Comparison of ENCODE assay signal across 22 cellular contexts in the genomic region with DNA sequence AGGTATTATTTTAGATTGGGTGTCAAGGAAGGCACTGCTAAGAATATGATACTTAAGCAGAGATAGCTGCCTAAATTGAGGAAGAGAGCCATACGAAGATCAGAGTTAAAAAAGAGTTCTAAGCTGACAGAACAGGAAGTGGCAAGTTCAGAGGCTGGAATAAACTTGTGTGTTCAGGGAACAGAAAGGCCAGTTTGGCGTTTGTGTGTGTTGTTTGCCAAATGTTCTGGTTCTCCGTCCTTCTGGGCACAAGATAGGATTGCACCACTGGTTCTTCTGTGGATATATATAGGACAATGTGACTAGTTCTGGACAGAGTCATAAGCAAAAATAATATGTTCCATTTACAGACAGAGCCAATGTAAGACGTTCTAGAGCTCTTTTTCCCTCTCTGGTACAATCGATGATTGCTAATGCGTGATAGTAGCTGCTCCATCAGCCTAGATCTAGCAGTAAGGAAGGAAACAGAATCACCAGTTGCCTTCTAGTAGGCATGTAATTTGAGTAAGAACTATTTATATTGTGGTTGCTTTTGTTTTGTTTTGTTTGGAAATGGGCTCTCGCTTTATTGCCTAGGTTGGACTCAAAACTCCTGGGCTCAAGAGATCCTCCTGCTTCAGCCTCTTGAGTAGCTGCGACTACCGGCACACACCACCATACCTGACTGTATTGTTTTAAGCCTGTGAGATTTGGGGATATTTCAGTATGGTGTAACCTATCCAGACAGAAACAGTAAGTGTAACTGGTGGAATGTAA. TPM values are rescaled to one million over a fixed set of nuclear protein-coding genes. Genes with fewer than 3 reads are reported as not detected.
DNase-seq lines count a peak whose midpoint lies in the region; ATAC-seq and TF ChIP-seq lines count a peak whose summit lies in the region.
"Had no signal": no experiment of that assay in that cellular context is flagged by ENCODE, and none has a peak within 500 bp of the region (broad histone marks: within the 10 kb centered on the region; RNA-seq: fewer than 3 reads in every experiment).

No MANE protein-coding gene starts in this region.

- H3K4me1 ChIP-seq in OCI-LY7 (ENCODE audit: insufficient read depth, low read length, poor library complexity, severe bottlenecking): peaks cover 2% of the 10 kb centered on the region
- peaks cover 5% of the 10 kb centered on the region for H3K4me1 ChIP-seq in psoas muscle
- H3K4me1 ChIP-seq: neural progenitor cell had no signal

- POLR2A ChIA-PET in OCI-LY7 (lab: Charles Lee): interaction anchor here (0.6 to 0.8 kb wide), 2 partner anchors 69 to 254 kb away, joined by 3 to 4 read pairs; no protein-coding TSS in a partner anchor

- no peaks in the 10 kb centered on the region for H3K9me3 ChIP-seq in OCI-LY7 (ENCODE audit: low read length)
- H3K9me3 ChIP-seq in psoas muscle: no peaks in the 10 kb centered on the region
- H3K9me3 ChIP-seq: tibial artery had no signal

- intact Hi-C loops in OCI-LY7 (cut with micrococcal nuclease; ENCODE audit: unreplicated experiment) (loop anchor here (10.0 kb wide), 1 partner anchor 424 kb away; the partner anchor contains the start of gene ZDHHC17), psoas muscle (cut with DNase I) (loop anchor here in 1 of 2 donors (5.0 kb wide), 1 partner anchor 74 kb away; no protein-coding TSS in a partner anchor)

- no peaks in the 10 kb centered on the region for H3K36me3 ChIP-seq in OCI-LY7 (ENCODE audit: insufficient read depth, low read length)
- H3K36me3 ChIP-seq in psoas muscle (ENCODE audit: insufficient read depth in 1 of 2, low read depth in 1 of 2): no peaks in the 10 kb centered on the region
- H3K36me3 ChIP-seq: BLaER1 treated with 17β-estradiol and CSF1 and Interleukin-3, amounts not matched to agents 10 nM and 100 nM; neural progenitor cell; tibial artery had no signal

- H3K4me3 ChIP-seq in OCI-LY7 (ENCODE audit: low read depth, low read length, poor library complexity, severe bottlenecking): no peak overlapping the region
- H3K4me3 ChIP-seq in psoas muscle: peak overlapping the region; percentile 11
- H3K4me3 ChIP-seq: BLaER1 treated with 17β-estradiol and CSF1 and Interleukin-3, amounts not matched to agents 10 nM and 100 nM; neural progenitor cell; PC-9; tibial artery had no signal

- ATAC-seq in psoas muscle: peak; percentile 66 to 94 (median 92)
- ATAC-seq in GM19351 (IDR thresholded peaks at IDR 0.05; ENCODE audit: unreplicated experiment): no peak
- ATAC-seq: stimulated activated naive B cell treated with anti-CD40 and anti-IgM and Interleukin-4, amounts not matched to agents 10 μg/mL and 1 μg/mL and 100 μg/mL, for 72 hours had no signal

- TF ChIP-seq CTCF in OCI-LY7 (conservative IDR thresholded peaks at IDR 0.05; ENCODE audit: low read length) (no peak), psoas muscle (IDR thresholded peaks at IDR 0.05) (no peak)

- H3K27ac ChIP-seq in OCI-LY7 (ENCODE audit: low read depth, low read length, poor library complexity, severe bottlenecking) (no peak overlapping the region), psoas muscle (peak overlapping the region; percentile 50)
- H3K27ac ChIP-seq: neural progenitor cell, PC-9, tibial artery had no signal

- 0 out of 2 replicates have a peak overlapping the region, but pooled peaks have one; percentile 10 for H2AFZ ChIP-seq in OCI-LY7 (ENCODE audit: low read length)
- H2AFZ ChIP-seq: neural progenitor cell, PC-9 had no signal

- no peaks in the 10 kb centered on the region for H3K79me2 ChIP-seq in OCI-LY7 (ENCODE audit: insufficient read depth, low read depth, low read length)

- no peaks in the 10 kb centered on the region for H3K27me3 ChIP-seq in psoas muscle (ENCODE audit: insufficient read depth in 3 of 3, low read length in 2 of 3)
- H3K27me3 ChIP-seq: BLaER1 treated with 17β-estradiol and CSF1 and Interleukin-3, amounts not matched to agents 10 nM and 100 nM; neural progenitor cell; tibial artery had no signal

- no peaks in the 10 kb centered on the region; the same call in 1 of the 2 replicates for H3K9me2 ChIP-seq in OCI-LY7 (ENCODE audit: insufficient read depth, low read length)

- no TSS peak for BruUV-seq in OCI-LY7 (replicated peaks; lab: Mats Ljungman, UMichigan)

- CTCF ChIA-PET in OCI-LY7 (lab: Charles Lee; ENCODE audit: unreplicated experiment): no interaction called here

- DNase-seq in SIG-M5 treated with dmso at 0.1 percent for 504 hours (lab: John Stamatoyannopoulos, UW; ENCODE audit: unreplicated experiment) (peak; percentile 68), SIG-M5 (lab: John Stamatoyannopoulos, UW) (no peak), OCI-LY7 (ENCODE audit: low spot score) (peak; percentile 8), fibroblast of gingiva (ENCODE audit: low read depth) (peak; percentile 31), psoas muscle (no peak), NCI-H1417 treated with DMSO at 0.1 percent for 48 hours (lab: John Stamatoyannopoulos, UW) (no peak), globus pallidus (ENCODE audit: low spot score) (no peak)
- DNase-seq: activated CD4-positive, alpha-beta T cell treated with anti-CD3 and anti-CD28 coated beads, Interleukin-2, amount 50 U/mL, for 1 hour; activated naive CD4-positive, alpha-beta T cell; anterior cingulate cortex; cerebellar nuclear complex; hippocampal formation; MM.1S; NCI-H2081; NCI-H526; PC-9; stimulated activated naive B cell treated with anti-CD40 and anti-IgM and Interleukin-4, amounts not matched to agents 10 μg/mL and 1 μg/mL and 100 μg/mL, for 72 hours; SW 1271; tibial artery had no signal

- WGBS in psoas muscle, 3 donors: 56 to 68% (median 58%) methylated on average over 9 of the region's 9 CpGs

- H4K20me1 ChIP-seq in OCI-LY7 (ENCODE audit: insufficient read depth, low read length): no peaks in the 10 kb centered on the region
- H4K20me1 ChIP-seq: BLaER1 treated with 17β-estradiol and CSF1 and Interleukin-3, amounts not matched to agents 10 nM and 100 nM had no signal

- peak overlapping the region; percentile 13; the same call in 1 of the 2 replicates for H3K4me2 ChIP-seq in OCI-LY7 (ENCODE audit: low read length)
- H3K4me2 ChIP-seq: neural progenitor cell, PC-9 had no signal

RNA-seq across cellular contexts. Expression of gene BBS10, which starts 7.4 kb away (rescaled TPM):
- total RNA-seq in OCI-LY7 (2014; rRNA removed; shearing (Covaris generic)): 5.8 and 6.2 TPM in 2 replicates
- total RNA-seq in OCI-LY7 (2022) (5.5 and 6.3 TPM in 2 replicates), psoas muscle (1 to 10 TPM; 3.9 to 8.2 (median 6.7) TPM)
- polyA plus RNA-seq in psoas muscle: 1 to 10 TPM; 3.6 to 9.1 (median 4.9) TPM

Comparison
In these comparisons a context has a peak if more than half of its experiments do, and no peak if none do; other contexts are left out.
1. DNase-seq: peak in SIG-M5 treated with dmso at 0.1 percent for 504 hours (single experiment), OCI-LY7 (single experiment) and fibroblast of gingiva (single experiment); none in SIG-M5 (single experiment), psoas muscle (0 of 2), NCI-H1417 treated with DMSO at 0.1 percent for 48 hours (single experiment) and globus pallidus (single experiment).